In the genomic region with DNA sequence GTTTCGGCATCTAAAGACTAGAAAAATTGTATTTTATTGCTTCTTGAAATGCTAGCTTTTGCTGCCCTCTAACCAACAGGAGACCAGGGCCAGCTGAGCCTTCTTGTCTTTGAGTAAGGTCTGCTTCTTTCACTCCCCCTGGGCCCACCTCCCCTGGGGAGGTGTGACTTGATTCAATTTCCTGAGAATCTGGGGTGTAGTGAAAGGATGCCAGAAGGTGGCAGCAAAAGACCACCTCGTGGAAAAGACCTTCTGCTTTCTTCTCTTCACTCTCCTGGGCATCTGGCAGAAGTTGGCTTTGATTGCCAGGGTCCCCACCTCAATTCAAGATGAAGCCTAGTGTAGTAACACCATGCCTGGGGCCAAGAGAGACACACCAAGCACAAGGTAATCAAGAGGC, we compare ENCODE assay signal across 8 cellular contexts.
DNase-seq lines count a peak whose midpoint lies in the region; ATAC-seq and TF ChIP-seq lines count a peak whose summit lies in the region.

No MANE protein-coding gene starts in this region.

- H3K27me3 ChIP-seq in SK-N-SH (ENCODE audit: insufficient read depth) (peaks cover 3% of the 10 kb centered on the region; the same call in 1 of the 2 replicates), kidney epithelial cell (ENCODE audit: control insufficient read depth, insufficient read depth, low read length) (no peaks in the 10 kb centered on the region)

- no peaks in the 10 kb centered on the region for H3K4me1 ChIP-seq in SK-N-SH (ENCODE audit: control insufficient read depth in 1 of 2, insufficient read depth in 2 of 2, low read depth in 1 of 2, low read length in 1 of 2)

- no peak for ATAC-seq in HG03108 (IDR thresholded peaks at IDR 0.05; ENCODE audit: unreplicated experiment)

- H3K4me2 ChIP-seq in SK-N-SH, result no peak overlapping the region

- no peak overlapping the region for H3K4me3 ChIP-seq in SK-N-SH (ENCODE audit: low read depth in 2 of 2, low read length in 1 of 2)
- no peak overlapping the region for H3K4me3 ChIP-seq in kidney epithelial cell (ENCODE audit: low read depth, low read length)

- POLR2A ChIA-PET in SK-N-SH (lab: Yijun Ruan, JAX), result no interaction called here

- H3K9ac ChIP-seq in SK-N-SH, result no peak overlapping the region

- TF ChIP-seq EP300 in SK-N-SH (IDR thresholded peaks at IDR 0.05; ENCODE audit: borderline replicate concordance in 1 of 2, low read depth in 1 of 2, low read length in 1 of 2), result no peak

- no peaks in the 10 kb centered on the region for H3K9me2 ChIP-seq in SK-N-SH

- no peak overlapping the region for H3K27ac ChIP-seq in SK-N-SH (ENCODE audit: low read depth in 2 of 2, low read length in 1 of 2)

- H4K20me1 ChIP-seq in SK-N-SH (ENCODE audit: insufficient read depth), result no peaks in the 10 kb centered on the region

- no peaks in the 10 kb centered on the region for H3K79me2 ChIP-seq in SK-N-SH (ENCODE audit: insufficient read depth)

- H3K9me3 ChIP-seq in SK-N-SH, result no peaks in the 10 kb centered on the region

- TF ChIP-seq CTCF in SK-N-SH (IDR thresholded peaks at IDR 0.05), result peak; percentile 60
- peak; percentile 53 for TF ChIP-seq CTCF in kidney epithelial cell (IDR thresholded peaks at IDR 0.05; ENCODE audit: insufficient read depth, low read length, poor library complexity, severe bottlenecking)

- in situ Hi-C loops in KBM-7 (cut with MboI; ENCODE audit: low pct_unique_long_range_greater_than_20kb, low sequenced_read_pairs), result loop anchor here (10.0 kb wide), 1 partner anchor 185 kb away; no protein-coding TSS in a partner anchor
- in situ Hi-C loops in T47D (cut with HindIII; ENCODE audit: low pct_unique_long_range_greater_than_20kb, low sequenced_read_pairs), result no loop called here

- H3F3A ChIP-seq in SK-N-SH (replicated peaks; ENCODE audit: insufficient read depth), result no peaks in the 10 kb centered on the region

- TF ChIP-seq RAD21 in SK-N-SH (IDR thresholded peaks at IDR 0.05; ENCODE audit: low read length), result peak; percentile 87

- 11% methylated on average over 2 of the region's 2 CpGs for WGBS in SK-N-SH (ENCODE audit: low lambda C conversion rate)

- CTCF ChIA-PET in SK-N-SH (lab: Yijun Ruan, JAX), result interaction anchor here (0.7 to 5.8 kb wide), 12 partner anchors 9 to 276 kb away, joined by 3 to 63 read pairs (median 4); no protein-coding TSS in a partner anchor

- H3K36me3 ChIP-seq in SK-N-SH (replicated peaks in 1 of 2; ENCODE audit: control insufficient read depth in 1 of 2, insufficient read depth in 2 of 2, low read length in 1 of 2) (no peaks in the 10 kb centered on the region), kidney epithelial cell (ENCODE audit: control insufficient read depth, insufficient read depth, low read length) (no peaks in the 10 kb centered on the region)

- DNase-seq in COR-L47 (lab: John Stamatoyannopoulos, UW) (peak; percentile 33), KBM-7 (peak; percentile 83), SK-N-SH (peak; percentile 39), T47D (ENCODE audit: low read depth in 1 of 2, low spot score in 1 of 2) (peak; percentile 9 to 67), kidney epithelial cell (ENCODE audit: low read depth) (no peak), HuH-7 (ENCODE audit: low spot score) (no peak)
- DNase-seq in stimulated activated CD8-positive, alpha-beta memory T cell treated with anti-CD3 and anti-CD28 coated beads, Interleukin-15, amount 100 ng/mL, for 48 hours (ENCODE audit: low read depth in 2 of 2), result peak; percentile 5 to 12

- no peak overlapping the region for H2AFZ ChIP-seq in SK-N-SH (ENCODE audit: low read depth)

TF ChIP-seq in SK-N-SH, 30 proteins besides CTCF, POLR2A, EP300 and RAD21:
- TF ChIP-seq ELF1 (IDR thresholded peaks at IDR 0.05) (no peak), SMC3 (IDR thresholded peaks at IDR 0.05; ENCODE audit: low read depth, low read length) (peak; percentile 67; the same call in 1 of the 2 replicates)

Comparison
In these comparisons a context has a peak if more than half of its experiments do, and no peak if none do; other contexts are left out.
1. DNase-seq: peak in COR-L47 (single experiment), KBM-7 (single experiment), SK-N-SH (single experiment), T47D (2 of 2) and stimulated activated CD8-positive, alpha-beta memory T cell treated with anti-CD3 and anti-CD28 coated beads, Interleukin-15, amount 100 ng/mL, for 48 hours (2 of 2); none in kidney epithelial cell (single experiment) and HuH-7 (single experiment).